In genomic region chr22:30754971-30755759, GRCh38 we compare ENCODE assay signal across 8 cellular contexts.
A peak's percentile ranks its signal among the peaks of the same experiment; 100 is the strongest.
DNase-seq lines count a peak whose midpoint lies in the region; ATAC-seq and TF ChIP-seq lines count a peak whose summit lies in the region.

No MANE protein-coding gene starts in this region.

- no peaks in the 10 kb centered on the region for H3K27me3 ChIP-seq in PC-3 (ENCODE audit: low read length)

- no peaks in the 10 kb centered on the region for H3K4me1 ChIP-seq in PC-3 (ENCODE audit: insufficient read depth, low read length)

- TF ChIP-seq CTCF in PC-3 (conservative IDR thresholded peaks at IDR 0.05; ENCODE audit: low read depth, low read length) (peak; percentile 82), glutamatergic neuron (IDR thresholded peaks at IDR 0.05; ENCODE audit: partially characterized antibody, unreplicated experiment) (peak; percentile 41)

- CTCF ChIA-PET in PC-3 (lab: Charles Lee), result interaction anchor here (0.5 to 1.7 kb wide), 5 partner anchors 76 to 251 kb away, joined by 3 to 28 read pairs (median 4); partner anchors contain the start of gene SLC35E4

- intact Hi-C loops in PC-3 (cut with micrococcal nuclease) (loop anchor here (1.0 to 10.0 kb wide), 3 partner anchors 60 to 121 kb away; partner anchors contain the start of genes DUSP18 and OSBP2), posterior cingulate gyrus (cut with DNase I) (loop anchor here (1.0 to 2.0 kb wide), 2 partner anchors 60 to 121 kb away; partner anchors contain the start of gene OSBP2)

- ATAC-seq in PC-3 (peak; percentile 98), HG02981 (IDR thresholded peaks at IDR 0.05; ENCODE audit: unreplicated experiment) (no peak), HG03460 (IDR thresholded peaks at IDR 0.05; ENCODE audit: unreplicated experiment) (no peak)

- POLR2A ChIA-PET in PC-3 (lab: Charles Lee; ENCODE audit: unreplicated experiment), result no interaction called here

- H3K9me3 ChIP-seq in PC-3 (ENCODE audit: low read length), result no peaks in the 10 kb centered on the region

- H3K9me3 Mint-ChIP-seq in glutamatergic neuron (ENCODE audit: unreplicated experiment), result no peaks in the 10 kb centered on the region

- H3K4me2 ChIP-seq in PC-3 (ENCODE audit: low read length), result no peak overlapping the region

- H3K9ac ChIP-seq in PC-3 (ENCODE audit: low read length), result no peak overlapping the region

- no peaks in the 10 kb centered on the region for H3K79me2 ChIP-seq in PC-3 (ENCODE audit: low read length)

- H3K4me1 Mint-ChIP-seq in glutamatergic neuron (ENCODE audit: low read depth, unreplicated experiment), result no peaks in the 10 kb centered on the region

- H2AFZ ChIP-seq in PC-3 (ENCODE audit: low read length), result no peak overlapping the region

- no peaks in the 10 kb centered on the region for H4K20me1 ChIP-seq in PC-3 (ENCODE audit: low read length)

- H3K27ac Mint-ChIP-seq in glutamatergic neuron (ENCODE audit: unreplicated experiment), result no peak overlapping the region

- no peaks in the 10 kb centered on the region for H3F3A ChIP-seq in PC-3 (ENCODE audit: low read length, unreplicated experiment)

- no peak overlapping the region for H3K4me3 Mint-ChIP-seq in glutamatergic neuron (ENCODE audit: unreplicated experiment)

- H3K27ac ChIP-seq in PC-3 (ENCODE audit: low read length), result no peak overlapping the region

- H3K9me2 ChIP-seq in PC-3 (replicated peaks; ENCODE audit: low read length), result no peaks in the 10 kb centered on the region

- peaks cover 4% of the 10 kb centered on the region for H3K27me3 Mint-ChIP-seq in glutamatergic neuron (ENCODE audit: unreplicated experiment)

- H3K4me3 ChIP-seq in PC-3 (ENCODE audit: low read length), result no peak overlapping the region

- H3K36me3 ChIP-seq in PC-3 (ENCODE audit: low read depth, low read length), result no peaks in the 10 kb centered on the region

- DNase-seq in D341Med (ENCODE audit: low spot score) (peak; percentile 83), HS-27A (ENCODE audit: low read depth) (peak; percentile 24), PC-3 (peak; percentile 79), glutamatergic neuron (peak; percentile 62), posterior cingulate gyrus (peak in 8 of 10 donors; percentile 52 to 94 (median 68))
- DNase-seq in activated naive CD4-positive, alpha-beta T cell treated with Interleukin-2 at 50 U/mL for 16 hours, result peak; percentile 53

- peaks cover 5% of the 10 kb centered on the region for H3K36me3 Mint-ChIP-seq in glutamatergic neuron (ENCODE audit: unreplicated experiment)

- BruUV-seq in PC-3 (replicated peaks; lab: Mats Ljungman, UMichigan), result no TSS peak

Comparison
In these comparisons a context has a peak if more than half of its experiments do, and no peak if none do; other contexts are left out.
1. DNase-seq: peak in every context shown above with its lines; median percentile 83 in D341Med; 79 in PC-3; 68 in posterior cingulate gyrus; 62 in glutamatergic neuron; 53 in activated naive CD4-positive, alpha-beta T cell treated with Interleukin-2 at 50 U/mL for 16 hours; 24 in HS-27A.